34 cellular contexts compared by ENCODE assay signal in genomic region chr7:79855172-79855571, GRCh38.
"Had no signal": no experiment of that assay in that cellular context is flagged by ENCODE, and none has a peak within 500 bp of the region (broad histone marks: within the 10 kb centered on the region; RNA-seq: fewer than 3 reads in every experiment).

No MANE protein-coding gene starts in this region.

- H3K4me2 ChIP-seq: KMS-11 had no signal

- H3K4me3 ChIP-seq: body of pancreas, breast epithelium, Peyer's patch had no signal

- H3K9ac ChIP-seq: KMS-11 had no signal

- H3K9me3 ChIP-seq: body of pancreas, breast epithelium, Peyer's patch had no signal

- DNase-seq: activated CD4-positive, alpha-beta memory T cell treated with anti-CD3 and anti-CD28 coated beads, Interleukin-2, amount 10 ng/mL, durations not matched to agents 7 days and 5 days; activated CD4-positive, alpha-beta T cell treated with anti-CD3 and anti-CD28 coated beads for 1 hour; activated CD4-positive, alpha-beta T cell treated with anti-CD3 and anti-CD28 coated beads for 48 hours; activated CD4-positive, CD25-positive, alpha-beta regulatory T cell; activated CD8-positive, alpha-beta memory T cell treated with anti-CD3 and anti-CD28 coated beads for 24 hours; activated CD8-positive, alpha-beta memory T cell treated with anti-CD3 and anti-CD28 coated beads, Interleukin-2, amount 10 ng/mL, durations not matched to agents 7 days and 5 days; activated CD8-positive, alpha-beta memory T cell treated with anti-CD3 and anti-CD28 coated beads, Interleukin-2, amount 50 U/mL, for 48 hours; activated effector memory CD4-positive, alpha-beta T cell treated with Interleukin-2 at 50 U/mL for 16 hours; activated naive CD4-positive, alpha-beta T cell treated with anti-CD3 and anti-CD28 coated beads, Interleukin-2, amount 10 ng/mL, durations not matched to agents 7 days and 5 days; activated naive CD8-positive, alpha-beta T cell treated with anti-CD3 and anti-CD28 coated beads, Interleukin-2, amount 50 U/mL, for 24 hours; activated T-cell treated with anti-CD3 and anti-CD28 coated beads, Interleukin-2, amount 50 U/mL, for 48 hours; body of pancreas; MM.1S; MV-4-11; NCI-H1092; NCI-H1436 treated with DMSO at 0.1 percent for 48 hours; NCI-H1694 treated with DMSO at 0.1 percent for 48 hours; NCI-H2029; NCI-H2171; NCI-H510A; NCI-H526; NCI-H748 treated with DMSO at 0.1 percent for 48 hours; NK-92 treated with Interleukin-12 subunit alpha and Interleukin-12 subunit beta, amount 100 ng/mL, for 24 hours; PC-3; Peyer's patch; RPMI8226; SIG-M5; SW 1271; T-helper 1 cell; T-helper 2 cell; T-helper 9 cell; WERI-Rb-1 had no signal

- H3K36me3 ChIP-seq: breast epithelium, Peyer's patch, WERI-Rb-1 had no signal

- H3K4me1 ChIP-seq: body of pancreas, breast epithelium, Peyer's patch had no signal

- H3K27ac ChIP-seq: body of pancreas, breast epithelium, KMS-11, Peyer's patch, WERI-Rb-1 had no signal

- H3K27me3 ChIP-seq: body of pancreas, breast epithelium, Peyer's patch had no signal

- ATAC-seq: activated CD8-positive, alpha-beta memory T cell treated with anti-CD3 and anti-CD28 coated beads, Interleukin-2, amount 10 ng/mL, durations not matched to agents 7 days and 5 days; activated naive CD8-positive, alpha-beta T cell treated with anti-CD3 and anti-CD28 coated beads, Interleukin-2, amount 50 U/mL, for 24 hours; body of pancreas; PC-3 had no signal
